8 cellular contexts compared by ENCODE assay signal in genomic region chr11:71449596-71449995, GRCh38. TPM values are rescaled to one million over a fixed set of nuclear protein-coding genes. Genes with fewer than 3 reads are reported as not detected.
DNase-seq lines count a peak whose midpoint lies in the region; TF ChIP-seq lines count a peak whose summit lies in the region.

No MANE protein-coding gene starts in this region.

- BruUV-seq in mammary epithelial cell (replicated peaks; lab: Mats Ljungman, UMichigan), result no TSS peak

- H3K27me3 ChIP-seq in AG04450 (ENCODE audit: control insufficient read depth, insufficient read depth, low read length), result no peaks in the 10 kb centered on the region
- no peaks in the 10 kb centered on the region for H3K27me3 ChIP-seq in mammary epithelial cell (ENCODE audit: insufficient read depth, low read length)
- no peaks in the 10 kb centered on the region for H3K27me3 ChIP-seq in mucosa of rectum (ENCODE audit: control insufficient read depth in 2 of 2, insufficient read depth in 2 of 2, low read length in 2 of 2)

- in situ Hi-C loops in KBM-7 (cut with MboI; ENCODE audit: low pct_unique_long_range_greater_than_20kb, low sequenced_read_pairs), result no loop called here
- in situ Hi-C loops in mammary epithelial cell (cut with MboI; ENCODE audit: low sequenced_read_pairs in 2 of 2), result no loop called here

- DNase-seq in AG04450 (ENCODE audit: low read depth, low spot score) (no peak), KBM-7 (peak; percentile 30), mammary epithelial cell (peak; percentile 22), AG20443 (ENCODE audit: low spot score) (no peak), HT-29 (ENCODE audit: low spot score) (no peak), SHP77 (lab: John Stamatoyannopoulos, UW) (no peak), DMS 273 treated with DMSO at 0.1 percent for 48 hours (lab: John Stamatoyannopoulos, UW) (no peak)

- dilution Hi-C loops in mammary epithelial cell (cut with HindIII; ENCODE audit: low sequenced_read_pairs), result loop anchor here (5.0 kb wide), 1 partner anchor 48 kb away; no protein-coding TSS in a partner anchor

- peak overlapping the region; percentile 97 for H3K4me2 ChIP-seq in mammary epithelial cell (ENCODE audit: insufficient read depth, low read depth, low read length)

- intact Hi-C loops in mammary epithelial cell (cut with micrococcal nuclease), result no loop called here

- peaks cover 73% of the 10 kb centered on the region for H3K79me2 ChIP-seq in mammary epithelial cell (ENCODE audit: insufficient read depth, low read length)

- H3K4me3 ChIP-seq in AG04450 (ENCODE audit: low read depth, low read length), result peak overlapping the region; percentile 97
- H3K4me3 ChIP-seq in mammary epithelial cell (replicated peaks in 1 of 3; ENCODE audit: insufficient read depth in 1 of 3, low read depth in 2 of 3, low read length in 3 of 3), result peak overlapping the region; percentile 51 to 97 (median 82)
- peak overlapping the region; percentile 84 to 95 for H3K4me3 ChIP-seq in mucosa of rectum (ENCODE audit: low read length in 2 of 2)

- CTCF ChIA-PET in AG04450 (lab: Charles Lee) (no interaction called here), mammary epithelial cell (lab: Charles Lee; ENCODE audit: low non-redundant PET) (interaction anchor here (0.6 kb wide), 1 partner anchor 281 kb away, joined by 10 read pairs; no protein-coding TSS in a partner anchor)

- H3K36me3 ChIP-seq in mammary epithelial cell (ENCODE audit: insufficient read depth, low read length) (peaks cover 20% of the 10 kb centered on the region), mucosa of rectum (ENCODE audit: control insufficient read depth in 2 of 2, insufficient read depth in 2 of 2, low read length in 2 of 2) (no peaks in the 10 kb centered on the region)

- H3K27ac ChIP-seq in AG04450 (ENCODE audit: low read depth, low read length), result no peak overlapping the region
- no peak overlapping the region for H3K27ac ChIP-seq in mammary epithelial cell (ENCODE audit: insufficient read depth, low read depth, low read length)
- H3K27ac ChIP-seq in mucosa of rectum (ENCODE audit: low read depth in 2 of 2, low read length in 2 of 2), result no peak overlapping the region

- WGBS in mammary epithelial cell (ENCODE audit: low coverage, missing lambda C conversion rate), result 0% methylated on average over 1 of the region's 6 CpGs

- peak overlapping the region; percentile 87 for H2AFZ ChIP-seq in mammary epithelial cell (ENCODE audit: low read depth, low read length)

- TF ChIP-seq CTCF in AG04450 (IDR thresholded peaks at IDR 0.05; ENCODE audit: low read depth, low read length), result no peak
- TF ChIP-seq CTCF in mammary epithelial cell (conservative IDR thresholded peaks at IDR 0.05 in 1 of 2, IDR thresholded peaks at IDR 0.05 in 1 of 2; ENCODE audit: extremely low read depth in 1 of 2, insufficient read depth in 1 of 2, low read depth in 1 of 2, low read length in 2 of 2), result no peak

- H4K20me1 ChIP-seq in mammary epithelial cell (ENCODE audit: insufficient read depth, low read length), result no peaks in the 10 kb centered on the region

- H3K4me1 ChIP-seq in mammary epithelial cell (ENCODE audit: insufficient read depth, low read length) (peaks cover 38% of the 10 kb centered on the region), mucosa of rectum (ENCODE audit: control insufficient read depth in 2 of 2, insufficient read depth in 2 of 2, low read length in 2 of 2) (peaks cover 19 to 28% of the 10 kb centered on the region in 2 donors)

- peak overlapping the region; percentile 34 for H3K9ac ChIP-seq in mammary epithelial cell (ENCODE audit: insufficient read depth, low read length)
- H3K9ac ChIP-seq in mucosa of rectum (ENCODE audit: low read depth in 1 of 2, low read length in 2 of 2), result peak overlapping the region; percentile 90 to 95

- POLR2A ChIA-PET in AG04450 (lab: Yijun Ruan, JAX), result no interaction called here

- peaks cover 4% of the 10 kb centered on the region; the same call in 1 of the 2 replicates for H3K9me3 ChIP-seq in AG04450 (ENCODE audit: control insufficient read depth, insufficient read depth, low read length)
- no peaks in the 10 kb centered on the region for H3K9me3 ChIP-seq in mammary epithelial cell (replicated peaks; ENCODE audit: insufficient read depth, low read length)
- H3K9me3 ChIP-seq in mucosa of rectum (ENCODE audit: control insufficient read depth in 2 of 2, low read length in 2 of 2), result no peaks in the 10 kb centered on the region

RNA-seq across cellular contexts. Expression of gene DHCR7, which starts 1.4 kb away (rescaled TPM):
- polyA plus RNA-seq in AG04450 (2011; rRNA removed) (40.2 and 45.8 TPM in 2 replicates), mammary epithelial cell (173 TPM)
- polyA minus RNA-seq in AG04450 (2011; rRNA and poly(A)+ RNA removed), result 48.0 and 48.4 TPM in 2 replicates
- 100 to 1,000 TPM in 1 of 2 donors, 10 to 100 TPM in 1; 62.8 to 231 TPM for total RNA-seq in mammary epithelial cell
- polyA minus RNA-seq in mammary epithelial cell, result 402 TPM
- 369 and 407 TPM in 2 replicates for total RNA-seq in HT-29 (2014; rRNA removed; shearing (Covaris generic))

RNA-seq across cellular contexts. Expression of gene NADSYN1, which starts 3.4 kb away (rescaled TPM):
- polyA plus RNA-seq in AG04450 (2011; rRNA removed), result 39.0 and 51.2 TPM in 2 replicates
- polyA minus RNA-seq in AG04450 (2011; rRNA and poly(A)+ RNA removed), result 70.7 and 97.3 TPM in 2 replicates
- 100 to 1,000 TPM in 1 of 2 donors, 10 to 100 TPM in 1; 84.9 to 103 TPM for total RNA-seq in mammary epithelial cell
- polyA plus RNA-seq in mammary epithelial cell, result 45.9 TPM
- 51.4 TPM for polyA minus RNA-seq in mammary epithelial cell
- total RNA-seq in HT-29 (2014; rRNA removed; shearing (Covaris generic)), result 177 and 204 TPM in 2 replicates

Comparison
In these comparisons a context has a peak if more than half of its experiments do, and no peak if none do; other contexts are left out.
1. DNase-seq: peak in KBM-7 (single experiment) and mammary epithelial cell (single experiment); none in AG04450 (single experiment), AG20443 (single experiment), HT-29 (single experiment), SHP77 (0 of 2) and DMS 273 treated with DMSO at 0.1 percent for 48 hours (single experiment).
2. Peak in every context shown above with its lines, with median percentiles within 50 percentile points of each other: H3K4me3 ChIP-seq.